In genomic region chr6:2713473-2714358, GRCh38 we compare ENCODE assay signal across 13 cellular contexts. TPM values are rescaled to one million over a fixed set of nuclear protein-coding genes. Genes with fewer than 3 reads are reported as not detected.
DNase-seq lines count a peak whose midpoint lies in the region; ATAC-seq, FAIRE-seq and TF ChIP-seq lines count a peak whose summit lies in the region.
"Had no signal": no experiment of that assay in that cellular context is flagged by ENCODE, and none has a peak within 500 bp of the region (broad histone marks: within the 10 kb centered on the region; RNA-seq: fewer than 3 reads in every experiment).

No MANE protein-coding gene starts in this region.

- H3K4me2 ChIP-seq in K562 (ENCODE audit: insufficient read depth, low read length): peak overlapping the region; percentile 3; the same call in 1 of the 2 replicates

- 33% methylated on average over 11 of the region's 11 CpGs for WGBS in K562 (ENCODE audit: insufficient coverage, low coverage, missing lambda C conversion rate)
- 36 to 69% (median 36%) methylated on average over 11 of the region's 11 CpGs for WGBS in psoas muscle, 3 donors
- whole genome bisulfite sequencing in lower leg skin, 2 donors: 83 to 90% methylated on average over 11 of the region's 11 CpGs

- in situ Hi-C loops in K562 (cut with MboI) (no loop called here), HAP-1 (cut with MboI; ENCODE audit: low sequenced_read_pairs) (no loop called here)

- peaks cover 0 to 5% of the 10 kb centered on the region in 2 experiments; a peak in 2 of 5 replicates for H3K27me3 ChIP-seq in K562 (ENCODE audit: control insufficient read depth in 2 of 2, insufficient read depth in 2 of 2, low read length in 2 of 2)
- H3K27me3 ChIP-seq in psoas muscle (ENCODE audit: insufficient read depth in 3 of 3, low read length in 2 of 3): no peaks in the 10 kb centered on the region
- no peaks in the 10 kb centered on the region for H3K27me3 ChIP-seq in HAP-1 (ENCODE audit: low read depth)

- ATAC-seq in K562 (peak; percentile 77), psoas muscle (peak; percentile 78 to 84 (median 82)), GM18511 (IDR thresholded peaks at IDR 0.05; ENCODE audit: unreplicated experiment) (no peak)

- CTCF ChIA-PET in K562 (lab: Yijun Ruan, JAX; ENCODE audit: low intra/inter-chr PET ratio): no interaction called here

- H3K36me3 ChIP-seq in K562 (ENCODE audit: control insufficient read depth, insufficient read depth, low read length) (no peaks in the 10 kb centered on the region), psoas muscle (ENCODE audit: insufficient read depth in 1 of 2, low read depth in 1 of 2) (no peaks in the 10 kb centered on the region), HAP-1 (replicated peaks) (no peaks in the 10 kb centered on the region)

- 0 out of 4 replicates have a peak, but pooled peaks of 1 of the 2 experiments have one; percentile 13 for TF ChIP-seq RAD21 in K562 (CRISPR knock-in tag; conservative IDR thresholded peaks at IDR 0.05 in 1 of 2, IDR thresholded peaks at IDR 0.05 in 1 of 2)

- TF ChIP-seq CTCF in NB4 (IDR thresholded peaks at IDR 0.05; ENCODE audit: low read depth, low read length): peak; percentile 16
- TF ChIP-seq CTCF in K562 (IDR thresholded peaks at IDR 0.05 in 2 of 3, conservative IDR thresholded peaks at IDR 0.05 in 1 of 3; ENCODE audit: insufficient read depth in 2 of 3, low read depth in 1 of 3, low read length in 3 of 3): peak; percentile 16 to 36 (median 17); a peak in 3 of 6 replicates
- no peak for TF ChIP-seq CTCF in psoas muscle (IDR thresholded peaks at IDR 0.05)
- no peak for TF ChIP-seq CTCF in GM20000 (IDR thresholded peaks at IDR 0.05; ENCODE audit: extremely low read depth, missing control alignments)
- no peak for TF ChIP-seq CTCF in lower leg skin (IDR thresholded peaks at IDR 0.05)

- H3K4me3 ChIP-seq in NB4 (ENCODE audit: low read depth, low read length): no peak overlapping the region
- H3K4me3 ChIP-seq in K562: no peak overlapping the region
- H3K4me3 ChIP-seq in psoas muscle: peak overlapping the region; percentile 27
- no peak overlapping the region for H3K4me3 ChIP-seq in HAP-1
- H3K4me3 ChIP-seq in lower leg skin (ENCODE audit: low read depth, poor library complexity, severe bottlenecking): no peak overlapping the region

- H4K20me1 ChIP-seq in K562 (replicated peaks; ENCODE audit: control insufficient read depth, insufficient read depth, low read length): no peaks in the 10 kb centered on the region

- BruUV-seq in K562 (replicated peaks; lab: Mats Ljungman, UMichigan): no TSS peak

- H3K4me1 ChIP-seq in K562 (replicated peaks in 1 of 2; ENCODE audit: control insufficient read depth in 2 of 2, insufficient read depth in 2 of 2, low read length in 2 of 2): peaks cover 0 to 10% of the 10 kb centered on the region in 2 experiments; a peak in 1 of 5 replicates
- peaks cover 38% of the 10 kb centered on the region for H3K4me1 ChIP-seq in psoas muscle
- no peaks in the 10 kb centered on the region for H3K4me1 ChIP-seq in HAP-1

- FAIRE-seq in K562 (lab: Jason Lieb, UNC): no peak

- no peak overlapping the region for H3K9ac ChIP-seq in K562 (ENCODE audit: insufficient read depth in 1 of 2, low read depth in 2 of 2, low read length in 2 of 2)

- DNase-seq in DMS 273 (lab: John Stamatoyannopoulos, UW; ENCODE audit: unreplicated experiment) (peak; percentile 92), NB4 (ENCODE audit: low read depth) (peak; percentile 37), K562 (ENCODE audit: extremely low read depth in 1 of 4, low spot score in 3 of 4) (no peak), psoas muscle (peak in 1 of 2 donors; percentile 71), GM20000 (ENCODE audit: low spot score) (no peak), HAP-1 (ENCODE audit: low spot score in 2 of 2) (no peak), lower leg skin (ENCODE audit: low spot score in 2 of 2) (no peak)
- DNase-seq: activated CD4-positive, alpha-beta T cell treated with anti-CD3 and anti-CD28 coated beads for 4 hours; COR-L47; erythroblast; NCI-H1436 treated with DMSO at 0.1 percent for 48 hours; SW 1271 had no signal

- H3K9me3 ChIP-seq in K562 (replicated peaks; ENCODE audit: control insufficient read depth, insufficient read depth, low read depth, low read length) (peaks cover 14% of the 10 kb centered on the region), psoas muscle (peaks cover 12% of the 10 kb centered on the region), HAP-1 (peaks cover 12% of the 10 kb centered on the region)

- intact Hi-C loops in K562 (cut with micrococcal nuclease) (no loop called here), psoas muscle (cut with DNase I) (no loop called here), lower leg skin (cut with DNase I; ENCODE audit: low total_unique reads) (no loop called here)

- H3K27ac ChIP-seq in K562 (ENCODE audit: extremely low read depth, low read depth, low read length): no peak overlapping the region
- peak overlapping the region; percentile 81 for H3K27ac ChIP-seq in psoas muscle

- H3K79me2 ChIP-seq in K562 (ENCODE audit: control insufficient read depth, insufficient read depth, low read length): no peaks in the 10 kb centered on the region

- TF ChIP-seq EP300 in K562 (IDR thresholded peaks at IDR 0.05; ENCODE audit: low read length): no peak

- no peaks in the 10 kb centered on the region for H3K9me1 ChIP-seq in K562 (ENCODE audit: control insufficient read depth, insufficient read depth, low read length)

- H2AFZ ChIP-seq in K562 (ENCODE audit: low read depth, low read length): peak overlapping the region; percentile 44; the same call in 1 of the 2 replicates

- TF ChIP-seq POLR2A in NB4 (IDR thresholded peaks at IDR 0.05; ENCODE audit: extremely low read depth, insufficient read length): no peak
- no peak for TF ChIP-seq POLR2A in K562 (conservative IDR thresholded peaks at IDR 0.05)
- no peak for TF ChIP-seq POLR2A in lower leg skin (IDR thresholded peaks at IDR 0.05)

- POLR2A ChIA-PET in K562 (lab: Yijun Ruan, JAX): interaction anchor here (0.6 to 0.8 kb wide), 3 partner anchors 9 to 1706 kb away, joined by 3 read pairs; no protein-coding TSS in a partner anchor

TF ChIP-seq in K562, 482 proteins besides CTCF, POLR2A, EP300 and RAD21 (continues in another document):
- TF ChIP-seq NFIC (IDR thresholded peaks at IDR 0.05): no peak
- TF ChIP-seq SMAD4 (CRISPR knock-in tag; conservative IDR thresholded peaks at IDR 0.05): 0 out of 2 replicates have a peak, but pooled peaks have one; percentile 23
- TF ChIP-seq SPI1 (IDR thresholded peaks at IDR 0.05; ENCODE audit: borderline replicate concordance, low read depth, low read length): 0 out of 2 replicates have a peak, but pooled peaks have one; percentile 23

RNA-seq across cellular contexts. Expression of gene MYLK4, which starts 37.0 kb away (rescaled TPM):
- 0.07 and 0.16 TPM in 2 replicates for total RNA-seq in K562 (2011; cell fraction: chromatin; rRNA removed; ENCODE audit: low replicate concordance)
- total RNA-seq in K562 (2011; cell fraction: nucleolus; rRNA removed): under 0.01 TPM in 1 of 2 replicates, not detected in the other
- total RNA-seq in K562 (2011; cell fraction: nucleoplasm; rRNA removed): 0.07 TPM in 1 of 2 replicates, not detected in the other
- total RNA-seq in K562 (2014; rRNA removed) (0.04 and 0.09 TPM in 2 replicates), K562 (2014; rRNA removed; fragmentation: Illumina TruSeq; extraction: Trizol) (0.04 and 0.06 TPM in 2 replicates), K562 (2015; rRNA removed; fragmentation: Illumina TruSeq; extraction: Trizol) (0.07 and 0.15 TPM in 2 replicates), K562 (2021) (0.02 and 0.07 TPM in 2 replicates), psoas muscle (10 to 100 TPM in 1 of 4 donors, 1 to 10 TPM in 3; 1.2 to 23.4 (median 2.2) TPM), lower leg skin (1 to 10 TPM in 3 of 4 donors, under 1 TPM in 1; 0.97 to 3.8 (median 2.5) TPM)
- polyA plus RNA-seq in K562 (2011; rRNA removed) (0.03 and 0.09 TPM in 2 replicates), K562 (2014; fragmentation: Illumina TruSeq; extraction: Trizol) (0.03 and 0.06 TPM in 2 replicates), K562 (2014; fragmentation: Nextera tagmentation; extraction: Ambion mirVana) (under 1 TPM; 0.01 to 0.03 TPM), K562 (2014; rRNA removed) (0.15 and 0.30 TPM in 2 replicates), psoas muscle (100 to 1,000 TPM in 1 of 3 donors, 10 to 100 TPM in 1, under 1 TPM in 1; 0.09 to 143 (median 30.0) TPM)
- polyA plus RNA-seq in K562 (2011; cell fraction: cytosol; rRNA removed): 0.01 and 0.09 TPM in 2 replicates
- 0.30 and 0.67 TPM in 2 replicates for polyA plus RNA-seq in K562 (2011; cell fraction: nucleus; rRNA removed)
- 0.07 and 0.25 TPM in 2 replicates for polyA plus RNA-seq in K562 (2012)
- 0.09 TPM in 1 of 2 replicates, not detected in the other for polyA minus RNA-seq in K562 (2011; rRNA and poly(A)+ RNA removed)
- polyA minus RNA-seq in K562 (2011; cell fraction: cytosol; rRNA and poly(A)+ RNA removed): not detected in 2 replicates
- polyA minus RNA-seq in K562 (2011; cell fraction: nucleus; rRNA and poly(A)+ RNA removed): under 0.01 and 0.22 TPM in 2 replicates

RNA-seq across cellular contexts. Expression of gene WRNIP1, which starts 51.5 kb away (rescaled TPM):
- 22.1 and 23.9 TPM in 2 replicates for total RNA-seq in K562 (2011; cell fraction: chromatin; rRNA removed; ENCODE audit: low replicate concordance)
- total RNA-seq in K562 (2011; cell fraction: nucleolus; rRNA removed): 25.7 and 28.6 TPM in 2 replicates
- total RNA-seq in K562 (2011; cell fraction: nucleoplasm; rRNA removed): 23.4 and 25.1 TPM in 2 replicates
- total RNA-seq in K562 (2014; rRNA removed) (57.6 and 66.2 TPM in 2 replicates), K562 (2014; rRNA removed; fragmentation: Illumina TruSeq; extraction: Trizol) (35.8 and 41.6 TPM in 2 replicates), K562 (2015; rRNA removed; fragmentation: Illumina TruSeq; extraction: Trizol) (57.9 and 59.8 TPM in 2 replicates), K562 (2021) (43.6 and 48.6 TPM in 2 replicates), psoas muscle (10 to 100 TPM; 26.5 to 53.3 (median 41.3) TPM), lower leg skin (10 to 100 TPM; 72.3 to 94.7 (median 87.0) TPM)
- polyA plus RNA-seq in K562 (2011; rRNA removed) (38.9 and 44.1 TPM in 2 replicates), K562 (2014; fragmentation: Illumina TruSeq; extraction: Trizol) (52.1 and 63.6 TPM in 2 replicates), K562 (2014; fragmentation: Nextera tagmentation; extraction: Ambion mirVana) (10 to 100 TPM; 13.2 to 15.9 TPM), K562 (2014; rRNA removed) (58.3 and 59.8 TPM in 2 replicates), psoas muscle (10 to 100 TPM; 38.0 to 73.9 (median 56.4) TPM)
- polyA plus RNA-seq in K562 (2011; cell fraction: cytosol; rRNA removed): 48.7 and 64.2 TPM in 2 replicates
- 70.8 and 98.6 TPM in 2 replicates for polyA plus RNA-seq in K562 (2011; cell fraction: nucleus; rRNA removed)
- polyA plus RNA-seq in K562 (2012): 48.5 and 50.6 TPM in 2 replicates
- 32.3 and 38.6 TPM in 2 replicates for polyA minus RNA-seq in K562 (2011; rRNA and poly(A)+ RNA removed)
- 23.3 and 23.9 TPM in 2 replicates for polyA minus RNA-seq in K562 (2011; cell fraction: cytosol; rRNA and poly(A)+ RNA removed)
- 36.5 and 48.5 TPM in 2 replicates for polyA minus RNA-seq in K562 (2011; cell fraction: nucleus; rRNA and poly(A)+ RNA removed)

Comparison
In these comparisons a context has a peak if more than half of its experiments do, and no peak if none do; other contexts are left out.
1. DNase-seq: peak in DMS 273 (single experiment) and NB4 (single experiment); none in K562 (0 of 4), GM20000 (single experiment), HAP-1 (0 of 2) and lower leg skin (0 of 2).
2. CTCF ChIP-seq: peak in NB4 (single experiment) and K562 (3 of 3); none in psoas muscle (single experiment), GM20000 (single experiment) and lower leg skin (0 of 3).